23 cellular contexts compared by ENCODE assay signal in genomic region chr4:75038376-75038775, GRCh38.
A peak's percentile ranks its signal among the peaks of the same experiment; 100 is the strongest.
DNase-seq lines count a peak whose midpoint lies in the region; ATAC-seq and TF ChIP-seq lines count a peak whose summit lies in the region.
"Had no signal": no experiment of that assay in that cellular context is flagged by ENCODE, and none has a peak within 500 bp of the region (broad histone marks: within the 10 kb centered on the region; RNA-seq: fewer than 3 reads in every experiment).

No MANE protein-coding gene starts in this region.

- TF ChIP-seq CTCF in heart right ventricle (IDR thresholded peaks at IDR 0.05): no peak

- no peak overlapping the region for H3K9ac ChIP-seq in subcutaneous abdominal adipose tissue (ENCODE audit: low read length in 5 of 5)

- H3K9me3 ChIP-seq in heart right ventricle (no peaks in the 10 kb centered on the region), right cardiac atrium (ENCODE audit: control insufficient read depth, low read length) (no peaks in the 10 kb centered on the region), subcutaneous abdominal adipose tissue (ENCODE audit: control insufficient read depth in 5 of 5, low read length in 5 of 5) (no peaks in the 10 kb centered on the region)
- H3K9me3 ChIP-seq: BE2C had no signal

- intact Hi-C loops in Right ventricle myocardium superior (cut with DNase I): no loop called here
- intact Hi-C loops in cardiac septum (cut with DNase I): no loop called here
- intact Hi-C loops in heart right ventricle (cut with DNase I): no loop called here
- intact Hi-C loops in right cardiac atrium (cut with DNase I): no loop called here

- ATAC-seq in Right ventricle myocardium superior (ENCODE audit: poor library complexity) (peak; percentile 73), heart right ventricle (peak in 5 of 8 donors; percentile 25 to 79 (median 49)), right cardiac atrium (peak; percentile 23 to 61), GM19324 (IDR thresholded peaks at IDR 0.05; ENCODE audit: low FRiP score, unreplicated experiment) (no peak)
- ATAC-seq: HCT116 had no signal

- H3K4me3 ChIP-seq in heart right ventricle: no peak overlapping the region
- no peak overlapping the region for H3K4me3 ChIP-seq in right cardiac atrium (ENCODE audit: low read length)
- no peak overlapping the region for H3K4me3 ChIP-seq in subcutaneous abdominal adipose tissue (ENCODE audit: low read depth in 1 of 5, low read length in 5 of 5)

- peaks cover 0 to 19% (median 0%) of the 10 kb centered on the region in 9 donors for H3K4me1 ChIP-seq in heart right ventricle
- peaks cover 3% of the 10 kb centered on the region for H3K4me1 ChIP-seq in right cardiac atrium (ENCODE audit: control insufficient read depth, insufficient read depth, low read length)
- peaks cover 4 to 39% (median 13%) of the 10 kb centered on the region in 5 donors for H3K4me1 ChIP-seq in subcutaneous abdominal adipose tissue (ENCODE audit: control insufficient read depth in 5 of 5, insufficient read depth in 5 of 5, low read length in 5 of 5)

- no peak for DNase-seq in Right ventricle myocardium superior
- no peak for DNase-seq in cardiac septum (ENCODE audit: low spot score)
- DNase-seq in heart right ventricle: no peak
- DNase-seq in right cardiac atrium: no peak
- DNase-seq in activated CD4-positive, CD25-positive, alpha-beta regulatory T cell treated with anti-CD3 and anti-CD28 coated beads, Interleukin-2, amount 50 U/mL, for 72 hours: no peak
- no peak for DNase-seq in GDM1 (lab: John Stamatoyannopoulos, UW)
- DNase-seq: ACHN; BE2C; C1 segment of cervical spinal cord; CD4-positive, CD25-positive, alpha-beta regulatory T cell; CD8-positive, alpha-beta memory T cell; COR-L47; DMS 273 treated with DMSO at 0.1 percent for 48 hours; DMS53; DND-41; EL; GOT3; H7; HFFc6; IMR-90 had no signal

- H3K27me3 ChIP-seq in heart right ventricle: no peaks in the 10 kb centered on the region
- H3K27me3 ChIP-seq in right cardiac atrium (ENCODE audit: control insufficient read depth, insufficient read depth): no peaks in the 10 kb centered on the region
- H3K27me3 ChIP-seq in subcutaneous abdominal adipose tissue (ENCODE audit: control insufficient read depth in 5 of 5, insufficient read depth in 4 of 5, low read length in 5 of 5): no peaks in the 10 kb centered on the region
- H3K27me3 ChIP-seq: BE2C had no signal

- no peaks in the 10 kb centered on the region for H3K36me3 ChIP-seq in heart right ventricle
- H3K36me3 ChIP-seq in subcutaneous abdominal adipose tissue (ENCODE audit: control insufficient read depth in 5 of 5, insufficient read depth in 5 of 5, low read length in 5 of 5): no peaks in the 10 kb centered on the region
- H3K36me3 ChIP-seq: BE2C had no signal

- WGBS in heart right ventricle, 2 donors: 55 to 59% methylated on average over 4 of the region's 4 CpGs
- WGBS in right cardiac atrium: 62% methylated on average over 4 of the region's 4 CpGs

- H3K27ac ChIP-seq in heart right ventricle: peak overlapping the region in 1 of 10 donors; percentile 16
- H3K27ac ChIP-seq in right cardiac atrium (ENCODE audit: low read length): no peak overlapping the region
- peak overlapping the region; percentile 59 for H3K27ac ChIP-seq in subcutaneous abdominal adipose tissue (ENCODE audit: low read depth, low read length)
